ENCODE assay signal across 8 cellular contexts in the genomic region with DNA sequence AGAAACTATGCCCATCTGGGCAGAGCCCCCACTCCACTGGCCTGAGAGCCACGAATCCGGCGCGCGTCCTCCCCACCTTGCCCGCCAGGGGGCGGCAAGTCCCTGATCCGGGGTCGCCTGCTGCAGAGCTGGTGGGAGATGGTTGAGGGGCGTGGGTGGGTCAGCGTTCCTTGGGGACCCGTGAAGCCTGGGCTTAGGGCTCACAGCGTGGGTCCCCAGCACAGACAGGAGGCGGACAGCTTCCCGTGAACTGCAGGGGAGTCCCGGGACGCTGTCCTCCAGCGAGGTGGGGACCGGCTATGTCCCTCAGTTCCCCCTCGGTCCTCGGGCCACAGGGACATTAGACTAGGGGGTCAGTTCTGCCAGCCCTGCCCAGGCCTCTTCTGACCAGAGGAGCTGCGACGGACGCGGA. TPM values are rescaled to one million over a fixed set of nuclear protein-coding genes. Genes with fewer than 3 reads are reported as not detected.
DNase-seq lines count a peak whose midpoint lies in the region; ATAC-seq and TF ChIP-seq lines count a peak whose summit lies in the region.

No MANE protein-coding gene starts in this region.

- peaks cover 4% of the 10 kb centered on the region for H3K27me3 Mint-ChIP-seq in nephron (ENCODE audit: low read depth)

- peak; percentile 47 for DNase-seq in DMS114 treated with DMSO at 0.1 percent for 48 hours (lab: John Stamatoyannopoulos, UW; ENCODE audit: unreplicated experiment)
- DNase-seq in HUDEP-2 (lab: John Stamatoyannopoulos, UW; ENCODE audit: unreplicated experiment in 76 of 76): peak in 68 of 76 experiments; percentile 6 to 97 (median 66)
- peak; percentile 68 for DNase-seq in activated T-helper 9 cell treated with anti-CD3 and anti-CD28 coated beads, Interleukin-2, amount 50 U/mL, for 16 hours (ENCODE audit: low read depth)
- DNase-seq in fibroblast of the aortic adventitia (ENCODE audit: low read depth): peak; percentile 70
- DNase-seq in stomach: peak; percentile 76

- peaks cover 7% of the 10 kb centered on the region for H3K4me1 Mint-ChIP-seq in nephron

- intact Hi-C loops in stomach (cut with DNase I; ENCODE audit: low total_unique reads): loop anchor here (10.0 kb wide), 1 partner anchor 149 kb away; a partner anchor contains a TSS

- peak in 1 of 4 donors; percentile 15 for TF ChIP-seq POLR2A in stomach (IDR thresholded peaks at IDR 0.05)

- H3K4me3 Mint-ChIP-seq in nephron: peak overlapping the region; percentile 98 to 99 (median 99)

- no peaks in the 10 kb centered on the region for H3K9me3 ChIP-seq in stomach

- no peaks in the 10 kb centered on the region for H3K9me3 Mint-ChIP-seq in nephron

- ATAC-seq in GM21381 (IDR thresholded peaks at IDR 0.05; ENCODE audit: unreplicated experiment): peak; percentile 48

- H3K4me1 ChIP-seq in stomach: peaks cover 13 to 29% (median 28%) of the 10 kb centered on the region in 4 donors

- H3K27ac Mint-ChIP-seq in nephron: peak overlapping the region; percentile 91 to 97 (median 96)

- no peak for TF ChIP-seq EP300 in stomach (IDR thresholded peaks at IDR 0.05)

- no peaks in the 10 kb centered on the region for H3K36me3 Mint-ChIP-seq in nephron (ENCODE audit: low read depth)

- H3K27me3 ChIP-seq in stomach: no peaks in the 10 kb centered on the region

- H3K27ac ChIP-seq in stomach: peak overlapping the region; percentile 91 to 97 (median 92)

- H3K4me3 ChIP-seq in fibroblast of the aortic adventitia (ENCODE audit: low read depth, low read length) (peak overlapping the region; percentile 79), stomach (peak overlapping the region; percentile 75 to 90 (median 84))

- peaks cover 0 to 8% (median 5%) of the 10 kb centered on the region in 4 donors for H3K36me3 ChIP-seq in stomach

- TF ChIP-seq CTCF in fibroblast of the aortic adventitia (IDR thresholded peaks at IDR 0.05; ENCODE audit: insufficient read depth, low read length) (peak; percentile 93), nephron (IDR thresholded peaks at IDR 0.05; ENCODE audit: unreplicated experiment in 3 of 3) (peak; percentile 96 to 98 (median 96)), stomach (IDR thresholded peaks at IDR 0.05) (peak in 5 of 7 experiments; percentile 83 to 92 (median 88))

- WGBS in stomach, 5 donors: 0% methylated on average over 6 to 25 of the region's 25 CpGs

TF ChIP-seq in PFSK-1, 5 proteins besides CTCF, POLR2A, EP300 and RAD21:
- TF ChIP-seq FOXP2 (optimal IDR thresholded peaks at IDR 0.05; ENCODE audit: borderline replicate concordance, extremely low read depth, extremely low read length, insufficient read depth) (peak; percentile 56), SIN3A (IDR thresholded peaks at IDR 0.05; ENCODE audit: borderline replicate concordance, insufficient read depth, low read length) (no peak)
- TF ChIP-seq, protein P1, sequence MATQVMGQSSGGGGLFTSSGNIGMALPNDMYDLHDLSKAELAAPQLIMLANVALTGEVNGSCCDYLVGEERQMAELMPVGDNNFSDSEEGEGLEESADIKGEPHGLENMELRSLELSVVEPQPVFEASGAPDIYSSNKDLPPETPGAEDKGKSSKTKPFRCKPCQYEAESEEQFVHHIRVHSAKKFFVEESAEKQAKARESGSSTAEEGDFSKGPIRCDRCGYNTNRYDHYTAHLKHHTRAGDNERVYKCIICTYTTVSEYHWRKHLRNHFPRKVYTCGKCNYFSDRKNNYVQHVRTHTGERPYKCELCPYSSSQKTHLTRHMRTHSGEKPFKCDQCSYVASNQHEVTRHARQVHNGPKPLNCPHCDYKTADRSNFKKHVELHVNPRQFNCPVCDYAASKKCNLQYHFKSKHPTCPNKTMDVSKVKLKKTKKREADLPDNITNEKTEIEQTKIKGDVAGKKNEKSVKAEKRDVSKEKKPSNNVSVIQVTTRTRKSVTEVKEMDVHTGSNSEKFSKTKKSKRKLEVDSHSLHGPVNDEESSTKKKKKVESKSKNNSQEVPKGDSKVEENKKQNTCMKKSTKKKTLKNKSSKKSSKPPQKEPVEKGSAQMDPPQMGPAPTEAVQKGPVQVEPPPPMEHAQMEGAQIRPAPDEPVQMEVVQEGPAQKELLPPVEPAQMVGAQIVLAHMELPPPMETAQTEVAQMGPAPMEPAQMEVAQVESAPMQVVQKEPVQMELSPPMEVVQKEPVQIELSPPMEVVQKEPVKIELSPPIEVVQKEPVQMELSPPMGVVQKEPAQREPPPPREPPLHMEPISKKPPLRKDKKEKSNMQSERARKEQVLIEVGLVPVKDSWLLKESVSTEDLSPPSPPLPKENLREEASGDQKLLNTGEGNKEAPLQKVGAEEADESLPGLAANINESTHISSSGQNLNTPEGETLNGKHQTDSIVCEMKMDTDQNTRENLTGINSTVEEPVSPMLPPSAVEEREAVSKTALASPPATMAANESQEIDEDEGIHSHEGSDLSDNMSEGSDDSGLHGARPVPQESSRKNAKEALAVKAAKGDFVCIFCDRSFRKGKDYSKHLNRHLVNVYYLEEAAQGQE (IDR thresholded peaks at IDR 0.05; ENCODE audit: insufficient read depth in 1 of 2, low read depth in 2 of 2, low read length in 2 of 2): no peak

RNA-seq across cellular contexts. Expression of a gene that starts 0.6 kb away (rescaled TPM):
- polyA plus RNA-seq in PFSK-1 (2012; ENCODE audit: insufficient read length, low read depth): 103 TPM
- 17.8 and 32.4 TPM in 2 replicates for total RNA-seq in fibroblast of the aortic adventitia (ENCODE audit: low replicate concordance)
- 10 to 100 TPM in 4 of 5 donors, not detected in 1; 23.3 to 70.1 (median 38.3) TPM for total RNA-seq in stomach
- 10 to 100 TPM; 38.1 to 45.2 (median 39.0) TPM for polyA plus RNA-seq in stomach

RNA-seq across cellular contexts. Expression of a gene that starts 11.3 kb away (rescaled TPM):
- polyA plus RNA-seq in PFSK-1 (2012; ENCODE audit: insufficient read length, low read depth): 35.9 TPM
- total RNA-seq in fibroblast of the aortic adventitia (ENCODE audit: low replicate concordance) (20.7 and 39.1 TPM in 2 replicates), stomach (100 to 1,000 TPM in 1 of 5 donors, 10 to 100 TPM in 4; 27.9 to 127 (median 87.9) TPM)
- 10 to 100 TPM; 10.5 to 19.9 (median 19.7) TPM for polyA plus RNA-seq in stomach

RNA-seq across cellular contexts. Expression of a gene that starts 14.9 kb away (rescaled TPM):
- not detected for polyA plus RNA-seq in PFSK-1 (2012; ENCODE audit: insufficient read length, low read depth)
- not detected in 2 replicates for total RNA-seq in fibroblast of the aortic adventitia (ENCODE audit: low replicate concordance)
- total RNA-seq in stomach: not detected
- not detected for polyA plus RNA-seq in stomach

RNA-seq across cellular contexts. Expression of a gene that starts 28.0 kb away (rescaled TPM):
- polyA plus RNA-seq in PFSK-1 (2012; ENCODE audit: insufficient read length, low read depth): not detected
- not detected in 2 replicates for total RNA-seq in fibroblast of the aortic adventitia (ENCODE audit: low replicate concordance)
- total RNA-seq in stomach: not detected
- not detected for polyA plus RNA-seq in stomach

RNA-seq across cellular contexts. Expression of a gene that starts 31.8 kb away (rescaled TPM):
- 509 TPM for polyA plus RNA-seq in PFSK-1 (2012; ENCODE audit: insufficient read length, low read depth)
- total RNA-seq in fibroblast of the aortic adventitia (ENCODE audit: low replicate concordance) (38.5 and 89.1 TPM in 2 replicates), stomach (100 to 1,000 TPM in 3 of 5 donors, 10 to 100 TPM in 2; 52.9 to 290 (median 152) TPM)
- polyA plus RNA-seq in stomach: 100 to 1,000 TPM; 147 to 219 (median 169) TPM

Comparison
In these comparisons a context has a peak if more than half of its experiments do, and no peak if none do; other contexts are left out.
1. Peak in every context shown above with its lines: DNase-seq, ATAC-seq, H3K4me3 ChIP-seq and H3K27ac ChIP-seq.